In genomic region chr17:81898029-81898866, GRCh38 we compare ENCODE assay signal across 13 cellular contexts. TPM values are rescaled to one million over a fixed set of nuclear protein-coding genes. Genes with fewer than 3 reads are reported as not detected.
DNase-seq lines count a peak whose midpoint lies in the region; ATAC-seq, FAIRE-seq and TF ChIP-seq lines count a peak whose summit lies in the region.
"Had no signal": no experiment of that assay in that cellular context is flagged by ENCODE, and none has a peak within 500 bp of the region (broad histone marks: within the 10 kb centered on the region; RNA-seq: fewer than 3 reads in every experiment).

No MANE protein-coding gene starts in this region.

- H3K9me3 ChIP-seq in MG63: no peaks in the 10 kb centered on the region

- H3K36me3 ChIP-seq in MG63 (peaks cover 52% of the 10 kb centered on the region), bronchial epithelial cell (ENCODE audit: control insufficient read depth, insufficient read depth, low read length) (peaks cover 20% of the 10 kb centered on the region)

- H3K36me3 Mint-ChIP-seq in neural crest cell (ENCODE audit: low read depth) (peaks cover 3% of the 10 kb centered on the region), type B pancreatic cell (peaks cover 15% of the 10 kb centered on the region)

- no peaks in the 10 kb centered on the region for H3K27me3 ChIP-seq in MG63
- no peaks in the 10 kb centered on the region for H3K27me3 ChIP-seq in bronchial epithelial cell (ENCODE audit: control insufficient read depth, insufficient read depth, low read length)

- DNase-seq in Caki2 (ENCODE audit: low read depth) (peak; percentile 80), MG63 (peak; percentile 93), bronchial epithelial cell (ENCODE audit: low read depth) (peak; percentile 91), neural crest cell (ENCODE audit: low read depth, low spot score) (no peak), type B pancreatic cell (ENCODE audit: extremely low spot score, unreplicated experiment) (no peak), ecto neural progenitor cell (ENCODE audit: low spot score) (no peak), NCI-H1694 (lab: John Stamatoyannopoulos, UW) (no peak)
- DNase-seq: activated CD8-positive, alpha-beta memory T cell treated with anti-CD3 and anti-CD28 coated beads, Interleukin-2, amount 50 U/mL, for 48 hours; NCI-H510A treated with DMSO at 0.1 percent for 48 hours; T-helper 17 cell had no signal

- TF ChIP-seq CTCF in bronchial epithelial cell (IDR thresholded peaks at IDR 0.05; ENCODE audit: insufficient read depth, low read length, severe bottlenecking) (no peak), neural crest cell (conservative IDR thresholded peaks at IDR 0.05) (no peak), type B pancreatic cell (conservative IDR thresholded peaks at IDR 0.05) (no peak)

- no peak overlapping the region for H3K27ac Mint-ChIP-seq in neural crest cell (ENCODE audit: unreplicated experiment)
- no peak overlapping the region for H3K27ac Mint-ChIP-seq in type B pancreatic cell
- H3K27ac Mint-ChIP-seq: T-helper 17 cell had no signal

- no peak for ATAC-seq in GM18498 (IDR thresholded peaks at IDR 0.05; ENCODE audit: unreplicated experiment)
- ATAC-seq: T-helper 17 cell had no signal

- in situ Hi-C loops in Caki2 (cut with HindIII; ENCODE audit: low pct_unique_long_range_greater_than_20kb, low sequenced_read_pairs): no loop called here

- peaks cover 10% of the 10 kb centered on the region for H3K27me3 Mint-ChIP-seq in neural crest cell (ENCODE audit: low read depth)
- H3K27me3 Mint-ChIP-seq in type B pancreatic cell: peaks cover 9% of the 10 kb centered on the region
- H3K27me3 Mint-ChIP-seq: brain had no signal

- H3K4me3 Mint-ChIP-seq in neural crest cell (peak overlapping the region; percentile 27), type B pancreatic cell (no peak overlapping the region)
- H3K4me3 Mint-ChIP-seq: brain, T-helper 17 cell had no signal

- H3K9me3 Mint-ChIP-seq in neural crest cell (no peaks in the 10 kb centered on the region), type B pancreatic cell (no peaks in the 10 kb centered on the region)
- H3K9me3 Mint-ChIP-seq: brain had no signal

- H3K4me3 ChIP-seq in MG63 (no peak overlapping the region), bronchial epithelial cell (ENCODE audit: low read depth, low read length) (no peak overlapping the region)

- H3K4me1 Mint-ChIP-seq in neural crest cell (peaks cover 15% of the 10 kb centered on the region), type B pancreatic cell (ENCODE audit: unreplicated experiment) (peaks cover 7% of the 10 kb centered on the region)

- no peak for FAIRE-seq in bronchial epithelial cell (lab: Jason Lieb, UNC)

RNA-seq across cellular contexts. Expression of gene NPB, which starts 3.8 kb away (rescaled TPM):
- total RNA-seq in Caki2 (2014; rRNA removed; shearing (Covaris generic); ENCODE audit: low replicate concordance): 0.07 and 5.4 TPM in 2 replicates
- 1.3 and 2.5 TPM in 2 replicates for total RNA-seq in MG63 (2014; rRNA removed; shearing (Covaris generic); ENCODE audit: low replicate concordance)
- total RNA-seq in bronchial epithelial cell: 0.26 and 0.51 TPM in 2 replicates
- 0.93 and 1.1 TPM in 2 replicates for total RNA-seq in neural crest cell
- total RNA-seq in type B pancreatic cell (ENCODE audit: low replicate concordance): 0.64 and 2.5 TPM in 2 replicates
- total RNA-seq: lung microvascular endothelial cell, T-helper 17 cell had no signal

RNA-seq across cellular contexts. Expression of gene ANAPC11, which starts 6.7 kb away (rescaled TPM):
- 220 and 309 TPM in 2 replicates for total RNA-seq in Caki2 (2014; rRNA removed; shearing (Covaris generic); ENCODE audit: low replicate concordance)
- total RNA-seq in MG63 (2014; rRNA removed; shearing (Covaris generic); ENCODE audit: low replicate concordance): 161 and 303 TPM in 2 replicates
- 237 and 251 TPM in 2 replicates for total RNA-seq in bronchial epithelial cell
- 199 and 200 TPM in 2 replicates for total RNA-seq in neural crest cell
- total RNA-seq in type B pancreatic cell (ENCODE audit: low replicate concordance): 136 and 140 TPM in 2 replicates

RNA-seq across cellular contexts. Expression of gene ALYREF, which starts 6.9 kb away (rescaled TPM):
- 279 and 312 TPM in 2 replicates for total RNA-seq in Caki2 (2014; rRNA removed; shearing (Covaris generic); ENCODE audit: low replicate concordance)
- total RNA-seq in MG63 (2014; rRNA removed; shearing (Covaris generic); ENCODE audit: low replicate concordance): 313 and 425 TPM in 2 replicates
- total RNA-seq in bronchial epithelial cell (105 and 145 TPM in 2 replicates), neural crest cell (216 and 217 TPM in 2 replicates), type B pancreatic cell (ENCODE audit: low replicate concordance) (102 and 124 TPM in 2 replicates)

RNA-seq across cellular contexts. Expression of gene PCYT2, which starts 13.0 kb away (rescaled TPM):
- total RNA-seq in Caki2 (2014; rRNA removed; shearing (Covaris generic); ENCODE audit: low replicate concordance): 26.2 and 59.9 TPM in 2 replicates
- 24.6 and 47.0 TPM in 2 replicates for total RNA-seq in MG63 (2014; rRNA removed; shearing (Covaris generic); ENCODE audit: low replicate concordance)
- total RNA-seq in bronchial epithelial cell: 16.5 and 29.5 TPM in 2 replicates
- 86.2 and 92.4 TPM in 2 replicates for total RNA-seq in neural crest cell
- 46.8 and 50.4 TPM in 2 replicates for total RNA-seq in type B pancreatic cell (ENCODE audit: low replicate concordance)

RNA-seq across cellular contexts. Expression of gene SIRT7, which starts 19.7 kb away (rescaled TPM):
- total RNA-seq in Caki2 (2014; rRNA removed; shearing (Covaris generic); ENCODE audit: low replicate concordance): 46.1 and 67.8 TPM in 2 replicates
- total RNA-seq in MG63 (2014; rRNA removed; shearing (Covaris generic); ENCODE audit: low replicate concordance): 22.1 and 25.9 TPM in 2 replicates
- total RNA-seq in bronchial epithelial cell (48.4 and 62.2 TPM in 2 replicates), neural crest cell (25.5 and 26.2 TPM in 2 replicates), type B pancreatic cell (ENCODE audit: low replicate concordance) (29.9 and 46.0 TPM in 2 replicates)

Comparison
In these comparisons a context has a peak if more than half of its experiments do, and no peak if none do; other contexts are left out.
1. DNase-seq: peak in Caki2 (single experiment), MG63 (single experiment) and bronchial epithelial cell (single experiment); none in neural crest cell (single experiment), type B pancreatic cell (single experiment), ecto neural progenitor cell (single experiment) and NCI-H1694 (single experiment).